ENCODE assay signal across 9 cellular contexts in genomic region chr4:87270144-87270543, GRCh38. TPM values are rescaled to one million over a fixed set of nuclear protein-coding genes. Genes with fewer than 3 reads are reported as not detected.
DNase-seq lines count a peak whose midpoint lies in the region; ATAC-seq and TF ChIP-seq lines count a peak whose summit lies in the region.
"Had no signal": no experiment of that assay in that cellular context is flagged by ENCODE, and none has a peak within 500 bp of the region (broad histone marks: within the 10 kb centered on the region; RNA-seq: fewer than 3 reads in every experiment).

No MANE protein-coding gene starts in this region.

- H3K27ac ChIP-seq in tibial artery: no peak overlapping the region
- H3K27ac ChIP-seq: SJSA1 had no signal

- peaks cover 0 to 3% (median 0%) of the 10 kb centered on the region in 7 donors for H3K9me3 Mint-ChIP-seq in CD14-positive monocyte

- H3K4me1 Mint-ChIP-seq in CD14-positive monocyte: peaks cover 2% of the 10 kb centered on the region

- peaks cover 0 to 4% (median 3%) of the 10 kb centered on the region in 3 donors for H3K27me3 Mint-ChIP-seq in CD14-positive monocyte (ENCODE audit: low read depth in 3 of 3)

- intact Hi-C loops in tibial artery (cut with DNase I; ENCODE audit: low total_unique reads) (no loop called here), CD14-positive monocyte (cut with micrococcal nuclease) (no loop called here)

- no peaks in the 10 kb centered on the region for H3K36me3 ChIP-seq in tibial artery
- H3K36me3 ChIP-seq: SJSA1 had no signal

- no peak overlapping the region for H3K27ac Mint-ChIP-seq in CD14-positive monocyte

- H3K4me1 ChIP-seq in tibial artery: peaks cover 0 to 7% (median 0%) of the 10 kb centered on the region in 4 donors
- H3K4me1 ChIP-seq: SJSA1 had no signal

- peak; percentile 40 to 42 for TF ChIP-seq CTCF in tibial artery (IDR thresholded peaks at IDR 0.05)
- TF ChIP-seq CTCF in CD14-positive monocyte (IDR thresholded peaks at IDR 0.05): no peak

- no peak for TF ChIP-seq EP300 in Ishikawa (IDR thresholded peaks at IDR 0.05; ENCODE audit: borderline replicate concordance)

- no peak overlapping the region for H3K4me3 Mint-ChIP-seq in CD14-positive monocyte

- peak; percentile 78 for TF ChIP-seq RAD21 in Ishikawa (IDR thresholded peaks at IDR 0.05; ENCODE audit: low read depth)

- no peaks in the 10 kb centered on the region for H3K9me3 ChIP-seq in tibial artery
- H3K9me3 ChIP-seq: SJSA1 had no signal

- ATAC-seq in GM19035 (IDR thresholded peaks at IDR 0.05; ENCODE audit: unreplicated experiment) (no peak), HG02973 (IDR thresholded peaks at IDR 0.05; ENCODE audit: unreplicated experiment) (no peak)

- in situ Hi-C loops in SK-MEL-5 (cut with HindIII; ENCODE audit: low pct_unique_long_range_greater_than_20kb, low sequenced_read_pairs): no loop called here

- DNase-seq in Daoy (ENCODE audit: low read depth) (peak; percentile 8), SK-MEL-5 (ENCODE audit: low read depth, low spot score) (peak; percentile 74), globus pallidus (ENCODE audit: low spot score) (peak; percentile 86), tibial artery (no peak), CD14-positive monocyte (ENCODE audit: low spot score) (no peak)

- no peaks in the 10 kb centered on the region for H3K36me3 Mint-ChIP-seq in CD14-positive monocyte

- H3K27me3 ChIP-seq in tibial artery: no peaks in the 10 kb centered on the region
- H3K27me3 ChIP-seq: SJSA1 had no signal

- no peak overlapping the region for H3K4me3 ChIP-seq in tibial artery
- H3K4me3 ChIP-seq: SJSA1 had no signal

TF ChIP-seq in Ishikawa, 13 proteins besides CTCF, POLR2A, EP300 and RAD21:
- TF ChIP-seq TAF1 (IDR thresholded peaks at IDR 0.05; ENCODE audit: low read depth): no peak
- TF ChIP-seq EGR1 (IDR thresholded peaks at IDR 0.05): no peak
- TF ChIP-seq YY1 (IDR thresholded peaks at IDR 0.05; ENCODE audit: low read depth): no peak
- TF ChIP-seq ZBTB7A (IDR thresholded peaks at IDR 0.05; ENCODE audit: low read depth): no peak
- TF ChIP-seq CREB1 (IDR thresholded peaks at IDR 0.05; ENCODE audit: low read depth): no peak
- no peak for TF ChIP-seq CEBPB (IDR thresholded peaks at IDR 0.05)
- TF ChIP-seq TEAD4 (IDR thresholded peaks at IDR 0.05): no peak
- no peak for TF ChIP-seq FOXM1 (IDR thresholded peaks at IDR 0.05; ENCODE audit: borderline replicate concordance, low read depth)
- no peak for TF ChIP-seq NFIC (IDR thresholded peaks at IDR 0.05)
- TF ChIP-seq REST (IDR thresholded peaks at IDR 0.05; ENCODE audit: low read depth): no peak
- TF ChIP-seq MAX (IDR thresholded peaks at IDR 0.05): no peak
- no peak for TF ChIP-seq USF1 (IDR thresholded peaks at IDR 0.05)
- no peak for TF ChIP-seq TCF12 (IDR thresholded peaks at IDR 0.05; ENCODE audit: low read depth)

RNA-seq across cellular contexts. Expression of gene KLHL8, which starts 49.7 kb away (rescaled TPM):
- total RNA-seq in Daoy (2014; rRNA removed; shearing (Covaris generic)): 5.0 and 9.6 TPM in 2 replicates
- 7.5 and 7.6 TPM in 2 replicates for total RNA-seq in SK-MEL-5 (2014; rRNA removed; shearing (Covaris generic))
- 5.3 and 6.2 TPM in 2 replicates for polyA plus RNA-seq in SK-MEL-5 (2015; cell fraction: cytosol; rRNA removed)
- 2.2 and 2.8 TPM in 2 replicates for polyA plus RNA-seq in SK-MEL-5 (2015; cell fraction: nucleus; rRNA removed)
- 10 to 100 TPM; 23.7 to 28.6 TPM for polyA plus RNA-seq in CD14-positive monocyte

RNA-seq across cellular contexts. Expression of gene HSD17B13, which starts 52.5 kb away (rescaled TPM):
- not detected in 2 replicates for total RNA-seq in Daoy (2014; rRNA removed; shearing (Covaris generic))
- total RNA-seq in SK-MEL-5 (2014; rRNA removed; shearing (Covaris generic)): not detected in 2 replicates
- 0.04 TPM in 1 of 2 replicates, not detected in the other for polyA plus RNA-seq in SK-MEL-5 (2015; cell fraction: cytosol; rRNA removed)
- polyA plus RNA-seq in SK-MEL-5 (2015; cell fraction: nucleus; rRNA removed): 0.09 TPM in 1 of 2 replicates, not detected in the other
- polyA plus RNA-seq in CD14-positive monocyte: under 1 TPM in 1 of 2 donors, not detected in 1; 0.08 TPM
- total RNA-seq: SJSA1 had no signal

Comparison
In these comparisons a context has a peak if more than half of its experiments do, and no peak if none do; other contexts are left out.
1. DNase-seq: peak in Daoy (single experiment), SK-MEL-5 (single experiment) and globus pallidus (single experiment); none in tibial artery (0 of 2) and CD14-positive monocyte (single experiment).